1 cellular context compared by ENCODE assay signal in genomic region chr6:28856617-28857000, GRCh38.
TF ChIP-seq lines count a peak whose summit lies in the region.

No MANE protein-coding gene starts in this region.

TF ChIP-seq in K562, 482 proteins besides CTCF, POLR2A, EP300 and RAD21 (continued from another document):
- no peak for TF ChIP-seq ZNF766 (CRISPR knock-in tag; conservative IDR thresholded peaks at IDR 0.05)
